22 cellular contexts compared by ENCODE assay signal in genomic region chr14:49134940-49135339, GRCh38.
DNase-seq lines count a peak whose midpoint lies in the region; ATAC-seq and TF ChIP-seq lines count a peak whose summit lies in the region.
"Had no signal": no experiment of that assay in that cellular context is flagged by ENCODE, and none has a peak within 500 bp of the region (broad histone marks: within the 10 kb centered on the region; RNA-seq: fewer than 3 reads in every experiment).

No MANE protein-coding gene starts in this region.

- H2AK5ac ChIP-seq in mesendoderm (ENCODE audit: low read length), result no peak overlapping the region

- no peak overlapping the region for H3K23ac ChIP-seq in mesendoderm (ENCODE audit: low read length)

- H2BK120ac ChIP-seq in mesendoderm (ENCODE audit: low read depth, low read length), result no peak overlapping the region

- no peak overlapping the region for H4K5ac ChIP-seq in mesendoderm (ENCODE audit: low read length)

- no peak overlapping the region for H3K4ac ChIP-seq in mesendoderm (ENCODE audit: low read depth, low read length)

- TF ChIP-seq CTCF in RWPE2 (IDR thresholded peaks at IDR 0.05; ENCODE audit: poor library complexity, severe bottlenecking), result no peak

- no peaks in the 10 kb centered on the region for H3K9me3 ChIP-seq in RWPE2 (ENCODE audit: severe bottlenecking)
- H3K9me3 ChIP-seq: colonic mucosa, Peyer's patch, prostate gland had no signal

- no peaks in the 10 kb centered on the region for H3K4me1 ChIP-seq in RWPE2 (ENCODE audit: insufficient read depth, poor library complexity, severe bottlenecking)
- H3K4me1 ChIP-seq in mesendoderm (ENCODE audit: control insufficient read depth, low read depth, low read length), result peaks cover 2% of the 10 kb centered on the region
- H3K4me1 ChIP-seq: colonic mucosa, Peyer's patch, prostate gland had no signal

- no peak overlapping the region for H3K56ac ChIP-seq in mesendoderm (ENCODE audit: low read length)

- H3K36me3 ChIP-seq in RWPE2 (ENCODE audit: low read depth), result no peaks in the 10 kb centered on the region
- H3K36me3 ChIP-seq in mesendoderm (ENCODE audit: control insufficient read depth, insufficient read depth, low read length), result no peaks in the 10 kb centered on the region
- H3K36me3 ChIP-seq: colonic mucosa, Peyer's patch, prostate gland had no signal

- H3K79me2 ChIP-seq in mesendoderm (ENCODE audit: control insufficient read depth, insufficient read depth, low read length), result no peaks in the 10 kb centered on the region

- in situ Hi-C loops in KBM-7 (cut with MboI; ENCODE audit: low pct_unique_long_range_greater_than_20kb, low sequenced_read_pairs), result no loop called here

- no peak overlapping the region for H3K4me3 ChIP-seq in RWPE2 (ENCODE audit: severe bottlenecking)
- no peak overlapping the region for H3K4me3 ChIP-seq in mesendoderm (ENCODE audit: low read length)
- H3K4me3 ChIP-seq: colonic mucosa, Peyer's patch, prostate gland had no signal

- no peak overlapping the region for H3K9ac ChIP-seq in mesendoderm (ENCODE audit: low read length)

- no peaks in the 10 kb centered on the region for H3K79me1 ChIP-seq in mesendoderm (ENCODE audit: low read length)

- H2BK5ac ChIP-seq in mesendoderm (ENCODE audit: low read length), result no peak overlapping the region

- H3K4me2 ChIP-seq in mesendoderm (ENCODE audit: low read length), result no peak overlapping the region

- no peaks in the 10 kb centered on the region for H3K27me3 ChIP-seq in RWPE2 (ENCODE audit: insufficient read depth, poor library complexity, severe bottlenecking)
- no peaks in the 10 kb centered on the region for H3K27me3 ChIP-seq in mesendoderm (ENCODE audit: insufficient read depth, low read length, poor library complexity)
- H3K27me3 ChIP-seq: colonic mucosa, Peyer's patch had no signal

- H3K27ac ChIP-seq in RWPE2 (ENCODE audit: poor library complexity, severe bottlenecking) (no peak overlapping the region), mesendoderm (ENCODE audit: low read depth, low read length) (no peak overlapping the region)
- H3K27ac ChIP-seq: colonic mucosa, Peyer's patch, prostate gland had no signal

- H4K8ac ChIP-seq in mesendoderm (ENCODE audit: low read depth, low read length), result no peak overlapping the region

- peak; percentile 36; the same call in 1 of the 3 replicates for ATAC-seq in RWPE2 (ENCODE audit: low read depth)

- no CpG with 5 or more reads among the region's 3 CpGs for WGBS in mesendoderm (ENCODE audit: extremely low coverage, insufficient coverage, low lambda C conversion rate)

- no peak overlapping the region for H3K18ac ChIP-seq in mesendoderm (ENCODE audit: low read length)

- H2BK15ac ChIP-seq in mesendoderm (replicated peaks; ENCODE audit: low read depth), result no peak overlapping the region

- DNase-seq in ELF-1 (ENCODE audit: low read depth, low spot score), result peak; percentile 2
- DNase-seq in KBM-7, result peak; percentile 23
- DNase-seq in RWPE2 (ENCODE audit: low spot score), result no peak
- DNase-seq in mesendoderm, result peak; percentile 65
- DNase-seq in CD1c-positive myeloid dendritic cell (ENCODE audit: extremely low spot score), result no peak
- no peak for DNase-seq in activated CD4-positive, CD25-positive, alpha-beta regulatory T cell treated with anti-CD3 and anti-CD28 coated beads, Interleukin-2, amount 50 U/mL, for 72 hours
- no peak for DNase-seq in pons (ENCODE audit: low spot score)
- DNase-seq in C1 segment of cervical spinal cord (lab: John Stamatoyannopoulos, UW), result no peak
- DNase-seq: activated CD4-positive, alpha-beta memory T cell treated with anti-CD3 and anti-CD28 coated beads for 36 hours; activated T-cell treated with anti-CD3 and anti-CD28 coated beads, Interleukin-2, amount 50 U/mL, for 1 hour; colonic mucosa; DMS79; foreskin fibroblast; MM.1S; naive B cell; NCI-H2029 treated with DMSO at 0.1 percent for 48 hours; NCI-H510A; Peyer's patch; stimulated activated naive CD4-positive, alpha-beta T cell; SW 1271; trophoblast cell had no signal

Comparison
In these comparisons a context has a peak if more than half of its experiments do, and no peak if none do; other contexts are left out.
1. DNase-seq: peak in ELF-1 (single experiment), KBM-7 (single experiment) and mesendoderm (single experiment); none in RWPE2 (single experiment), CD1c-positive myeloid dendritic cell (single experiment), activated CD4-positive, CD25-positive, alpha-beta regulatory T cell treated with anti-CD3 and anti-CD28 coated beads, Interleukin-2, amount 50 U/mL, for 72 hours (single experiment), pons (single experiment) and C1 segment of cervical spinal cord (0 of 14).